Comparison of ENCODE assay signal across 2 cellular contexts in the genomic region with DNA sequence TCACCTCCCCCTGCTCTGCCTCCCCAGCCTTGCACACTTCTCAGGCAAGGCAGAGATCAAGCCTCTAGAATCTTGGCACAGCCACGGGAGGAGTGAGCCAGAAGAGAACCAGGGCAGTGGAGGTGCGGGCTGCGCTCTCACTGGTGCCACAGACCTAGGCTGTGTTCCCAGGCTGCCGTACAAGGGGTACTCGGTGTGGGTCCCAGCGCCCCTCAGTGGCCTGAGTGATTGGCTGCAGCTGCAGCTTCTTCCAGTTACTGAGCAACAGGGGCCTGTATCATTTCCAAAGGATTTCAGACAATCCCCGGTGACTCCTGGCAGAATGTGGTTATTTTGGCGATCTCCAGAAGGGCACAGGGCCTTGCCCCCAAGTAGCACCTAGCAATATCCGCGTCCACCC.
TF ChIP-seq lines count a peak whose summit lies in the region.

No MANE protein-coding gene starts in this region.

TF ChIP-seq in SK-N-SH treated with all-trans-retinoic acid at 6 μM for 48 hours, 23 proteins besides CTCF, POLR2A, EP300 and RAD21 (continued from another document):
- TF ChIP-seq, protein P1, sequence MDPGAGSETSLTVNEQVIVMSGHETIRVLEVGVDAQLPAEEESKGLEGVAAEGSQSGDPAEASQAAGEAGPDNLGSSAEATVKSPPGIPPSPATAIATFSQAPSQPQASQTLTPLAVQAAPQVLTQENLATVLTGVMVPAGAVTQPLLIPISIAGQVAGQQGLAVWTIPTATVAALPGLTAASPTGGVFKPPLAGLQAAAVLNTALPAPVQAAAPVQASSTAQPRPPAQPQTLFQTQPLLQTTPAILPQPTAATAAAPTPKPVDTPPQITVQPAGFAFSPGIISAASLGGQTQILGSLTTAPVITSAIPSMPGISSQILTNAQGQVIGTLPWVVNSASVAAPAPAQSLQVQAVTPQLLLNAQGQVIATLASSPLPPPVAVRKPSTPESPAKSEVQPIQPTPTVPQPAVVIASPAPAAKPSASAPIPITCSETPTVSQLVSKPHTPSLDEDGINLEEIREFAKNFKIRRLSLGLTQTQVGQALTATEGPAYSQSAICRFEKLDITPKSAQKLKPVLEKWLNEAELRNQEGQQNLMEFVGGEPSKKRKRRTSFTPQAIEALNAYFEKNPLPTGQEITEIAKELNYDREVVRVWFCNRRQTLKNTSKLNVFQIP (CRISPR knock-in tag; IDR thresholded peaks at IDR 0.05; ENCODE audit: borderline replicate concordance, low read depth), result no peak
- TF ChIP-seq ESRRG (CRISPR knock-in tag; IDR thresholded peaks at IDR 0.05) (no peak), PPARA (CRISPR knock-in tag; IDR thresholded peaks at IDR 0.05; ENCODE audit: borderline replicate concordance) (no peak), ZC3H10 (CRISPR knock-in tag; IDR thresholded peaks at IDR 0.05) (no peak), TCF4 (CRISPR knock-in tag; IDR thresholded peaks at IDR 0.05; ENCODE audit: borderline replicate concordance) (no peak), GLIS3 (CRISPR knock-in tag; IDR thresholded peaks at IDR 0.05) (no peak), ZNF8 (CRISPR knock-in tag; IDR thresholded peaks at IDR 0.05) (no peak), ZFP30 (CRISPR knock-in tag; IDR thresholded peaks at IDR 0.05) (no peak)
- TF ChIP-seq, protein P2, sequence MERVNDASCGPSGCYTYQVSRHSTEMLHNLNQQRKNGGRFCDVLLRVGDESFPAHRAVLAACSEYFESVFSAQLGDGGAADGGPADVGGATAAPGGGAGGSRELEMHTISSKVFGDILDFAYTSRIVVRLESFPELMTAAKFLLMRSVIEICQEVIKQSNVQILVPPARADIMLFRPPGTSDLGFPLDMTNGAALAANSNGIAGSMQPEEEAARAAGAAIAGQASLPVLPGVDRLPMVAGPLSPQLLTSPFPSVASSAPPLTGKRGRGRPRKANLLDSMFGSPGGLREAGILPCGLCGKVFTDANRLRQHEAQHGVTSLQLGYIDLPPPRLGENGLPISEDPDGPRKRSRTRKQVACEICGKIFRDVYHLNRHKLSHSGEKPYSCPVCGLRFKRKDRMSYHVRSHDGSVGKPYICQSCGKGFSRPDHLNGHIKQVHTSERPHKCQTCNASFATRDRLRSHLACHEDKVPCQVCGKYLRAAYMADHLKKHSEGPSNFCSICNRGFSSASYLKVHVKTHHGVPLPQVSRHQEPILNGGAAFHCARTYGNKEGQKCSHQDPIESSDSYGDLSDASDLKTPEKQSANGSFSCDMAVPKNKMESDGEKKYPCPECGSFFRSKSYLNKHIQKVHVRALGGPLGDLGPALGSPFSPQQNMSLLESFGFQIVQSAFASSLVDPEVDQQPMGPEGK (CRISPR knock-in tag; IDR thresholded peaks at IDR 0.05; ENCODE audit: borderline replicate concordance), result no peak
TF ChIP-seq in SK-N-SH treated with all-trans-retinoic acid at 6 μM for 48 hours: peak in this region for 0.

TF ChIP-seq in GM23338, 12 proteins besides CTCF, POLR2A, EP300 and RAD21 (continued from another document):
- TF ChIP-seq, protein P3, sequence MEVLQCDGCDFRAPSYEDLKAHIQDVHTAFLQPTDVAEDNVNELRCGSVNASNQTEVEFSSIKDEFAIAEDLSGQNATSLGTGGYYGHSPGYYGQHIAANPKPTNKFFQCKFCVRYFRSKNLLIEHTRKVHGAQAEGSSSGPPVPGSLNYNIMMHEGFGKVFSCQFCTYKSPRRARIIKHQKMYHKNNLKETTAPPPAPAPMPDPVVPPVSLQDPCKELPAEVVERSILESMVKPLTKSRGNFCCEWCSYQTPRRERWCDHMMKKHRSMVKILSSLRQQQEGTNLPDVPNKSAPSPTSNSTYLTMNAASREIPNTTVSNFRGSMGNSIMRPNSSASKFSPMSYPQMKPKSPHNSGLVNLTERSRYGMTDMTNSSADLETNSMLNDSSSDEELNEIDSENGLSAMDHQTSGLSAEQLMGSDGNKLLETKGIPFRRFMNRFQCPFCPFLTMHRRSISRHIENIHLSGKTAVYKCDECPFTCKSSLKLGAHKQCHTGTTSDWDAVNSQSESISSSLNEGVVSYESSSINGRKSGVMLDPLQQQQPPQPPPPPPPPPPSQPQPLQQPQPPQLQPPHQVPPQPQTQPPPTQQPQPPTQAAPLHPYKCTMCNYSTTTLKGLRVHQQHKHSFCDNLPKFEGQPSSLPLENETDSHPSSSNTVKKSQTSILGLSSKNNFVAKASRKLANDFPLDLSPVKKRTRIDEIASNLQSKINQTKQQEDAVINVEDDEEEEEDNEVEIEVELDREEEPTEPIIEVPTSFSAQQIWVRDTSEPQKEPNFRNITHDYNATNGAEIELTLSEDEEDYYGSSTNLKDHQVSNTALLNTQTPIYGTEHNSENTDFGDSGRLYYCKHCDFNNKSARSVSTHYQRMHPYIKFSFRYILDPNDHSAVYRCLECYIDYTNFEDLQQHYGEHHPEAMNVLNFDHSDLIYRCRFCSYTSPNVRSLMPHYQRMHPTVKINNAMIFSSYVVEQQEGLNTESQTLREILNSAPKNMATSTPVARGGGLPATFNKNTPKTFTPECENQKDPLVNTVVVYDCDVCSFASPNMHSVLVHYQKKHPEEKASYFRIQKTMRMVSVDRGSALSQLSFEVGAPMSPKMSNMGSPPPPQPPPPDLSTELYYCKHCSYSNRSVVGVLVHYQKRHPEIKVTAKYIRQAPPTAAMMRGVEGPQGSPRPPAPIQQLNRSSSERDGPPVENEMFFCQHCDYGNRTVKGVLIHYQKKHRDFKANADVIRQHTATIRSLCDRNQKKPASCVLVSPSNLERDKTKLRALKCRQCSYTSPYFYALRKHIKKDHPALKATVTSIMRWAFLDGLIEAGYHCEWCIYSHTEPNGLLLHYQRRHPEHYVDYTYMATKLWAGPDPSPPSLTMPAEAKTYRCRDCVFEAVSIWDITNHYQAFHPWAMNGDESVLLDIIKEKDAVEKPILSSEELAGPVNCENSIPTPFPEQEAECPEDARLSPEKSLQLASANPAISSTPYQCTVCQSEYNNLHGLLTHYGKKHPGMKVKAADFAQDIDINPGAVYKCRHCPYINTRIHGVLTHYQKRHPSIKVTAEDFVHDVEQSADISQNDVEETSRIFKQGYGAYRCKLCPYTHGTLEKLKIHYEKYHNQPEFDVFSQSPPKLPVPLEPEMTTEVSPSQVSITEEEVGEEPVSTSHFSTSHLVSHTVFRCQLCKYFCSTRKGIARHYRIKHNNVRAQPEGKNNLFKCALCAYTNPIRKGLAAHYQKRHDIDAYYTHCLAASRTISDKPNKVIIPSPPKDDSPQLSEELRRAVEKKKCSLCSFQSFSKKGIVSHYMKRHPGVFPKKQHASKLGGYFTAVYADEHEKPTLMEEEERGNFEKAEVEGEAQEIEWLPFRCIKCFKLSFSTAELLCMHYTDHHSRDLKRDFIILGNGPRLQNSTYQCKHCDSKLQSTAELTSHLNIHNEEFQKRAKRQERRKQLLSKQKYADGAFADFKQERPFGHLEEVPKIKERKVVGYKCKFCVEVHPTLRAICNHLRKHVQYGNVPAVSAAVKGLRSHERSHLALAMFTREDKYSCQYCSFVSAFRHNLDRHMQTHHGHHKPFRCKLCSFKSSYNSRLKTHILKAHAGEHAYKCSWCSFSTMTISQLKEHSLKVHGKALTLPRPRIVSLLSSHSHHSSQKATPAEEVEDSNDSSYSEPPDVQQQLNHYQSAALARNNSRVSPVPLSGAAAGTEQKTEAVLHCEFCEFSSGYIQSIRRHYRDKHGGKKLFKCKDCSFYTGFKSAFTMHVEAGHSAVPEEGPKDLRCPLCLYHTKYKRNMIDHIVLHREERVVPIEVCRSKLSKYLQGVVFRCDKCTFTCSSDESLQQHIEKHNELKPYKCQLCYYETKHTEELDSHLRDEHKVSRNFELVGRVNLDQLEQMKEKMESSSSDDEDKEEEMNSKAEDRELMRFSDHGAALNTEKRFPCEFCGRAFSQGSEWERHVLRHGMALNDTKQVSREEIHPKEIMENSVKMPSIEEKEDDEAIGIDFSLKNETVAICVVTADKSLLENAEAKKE (CRISPR knock-in tag; IDR thresholded peaks at IDR 0.05), result no peak
- TF ChIP-seq, protein P4, sequence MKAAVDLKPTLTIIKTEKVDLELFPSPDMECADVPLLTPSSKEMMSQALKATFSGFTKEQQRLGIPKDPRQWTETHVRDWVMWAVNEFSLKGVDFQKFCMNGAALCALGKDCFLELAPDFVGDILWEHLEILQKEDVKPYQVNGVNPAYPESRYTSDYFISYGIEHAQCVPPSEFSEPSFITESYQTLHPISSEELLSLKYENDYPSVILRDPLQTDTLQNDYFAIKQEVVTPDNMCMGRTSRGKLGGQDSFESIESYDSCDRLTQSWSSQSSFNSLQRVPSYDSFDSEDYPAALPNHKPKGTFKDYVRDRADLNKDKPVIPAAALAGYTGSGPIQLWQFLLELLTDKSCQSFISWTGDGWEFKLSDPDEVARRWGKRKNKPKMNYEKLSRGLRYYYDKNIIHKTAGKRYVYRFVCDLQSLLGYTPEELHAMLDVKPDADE (IDR thresholded peaks at IDR 0.05), result no peak
- TF ChIP-seq EZH2phosphoT487 (IDR thresholded peaks at IDR 0.05; ENCODE audit: unreplicated experiment) (no peak), CREB1 (CRISPR knock-in tag; IDR thresholded peaks at IDR 0.05; ENCODE audit: low read depth) (no peak), STAT1 (IDR thresholded peaks at IDR 0.05; ENCODE audit: unreplicated experiment) (no peak)
